ENCODE assay signal across 1 cellular context in the genomic region with DNA sequence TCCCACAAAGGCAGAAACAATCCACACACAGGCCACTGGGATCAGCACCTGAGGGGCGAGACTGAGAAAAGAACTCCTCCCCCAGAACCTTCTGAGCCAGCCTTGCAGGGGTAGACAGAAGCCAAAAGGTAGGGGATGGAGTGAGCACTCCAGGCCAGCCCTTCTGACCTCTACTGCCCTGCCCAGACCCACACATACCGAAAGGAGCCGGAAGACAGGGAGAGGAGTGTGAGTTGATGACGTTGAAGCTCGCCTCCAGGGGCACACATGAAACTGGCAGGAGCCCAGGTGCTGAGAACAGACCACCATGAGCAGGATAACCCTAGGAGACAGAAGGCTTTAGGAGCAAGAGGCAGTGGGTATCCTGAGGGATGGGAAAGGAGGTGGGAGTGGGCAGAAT.
TF ChIP-seq lines count a peak whose summit lies in the region.

No MANE protein-coding gene starts in this region.

TF ChIP-seq in GM23338, 12 proteins besides CTCF, POLR2A, EP300 and RAD21 (continued from another document):
- TF ChIP-seq REST (IDR thresholded peaks at IDR 0.05; ENCODE audit: unreplicated experiment) (no peak), POLR2AphosphoS5 (IDR thresholded peaks at IDR 0.05; ENCODE audit: low read depth) (no peak), CREB1 (CRISPR knock-in tag; IDR thresholded peaks at IDR 0.05; ENCODE audit: low read depth) (no peak), NANOG (IDR thresholded peaks at IDR 0.05; ENCODE audit: borderline replicate concordance) (no peak), ZNF114 (CRISPR knock-in tag; IDR thresholded peaks at IDR 0.05) (no peak), EZH2 (IDR thresholded peaks at IDR 0.05; ENCODE audit: low read depth, unreplicated experiment) (no peak), ZNF331 (CRISPR knock-in tag; IDR thresholded peaks at IDR 0.05; ENCODE audit: low read depth) (no peak), ZNF462 (CRISPR knock-in tag; IDR thresholded peaks at IDR 0.05) (no peak), STAT1 (IDR thresholded peaks at IDR 0.05; ENCODE audit: unreplicated experiment) (no peak), EZH2phosphoT487 (IDR thresholded peaks at IDR 0.05; ENCODE audit: unreplicated experiment) (no peak), JUNB (IDR thresholded peaks at IDR 0.05; ENCODE audit: unreplicated experiment) (no peak)
